In the genomic region with DNA sequence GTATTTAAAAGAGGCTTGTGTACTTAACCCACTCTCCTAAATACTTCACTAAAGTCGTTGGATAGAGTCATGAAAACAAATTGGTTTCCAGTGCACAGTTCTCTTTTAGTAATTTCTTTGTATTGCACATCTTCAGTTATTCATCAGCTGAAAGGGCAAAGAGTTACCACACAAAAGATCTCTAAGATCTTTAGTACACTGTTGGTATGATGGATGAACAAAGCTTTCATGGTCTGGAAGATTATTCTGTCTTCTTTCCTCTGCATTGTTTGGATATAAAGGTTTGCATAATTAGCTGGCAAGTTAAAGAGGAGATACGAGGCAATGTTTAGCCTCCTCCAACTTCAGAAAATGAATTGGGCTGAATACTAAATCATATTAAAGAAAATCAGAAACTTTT, we compare ENCODE assay signal across 30 cellular contexts. TPM values are rescaled to one million over a fixed set of nuclear protein-coding genes. Genes with fewer than 3 reads are reported as not detected.
"Had no signal": no experiment of that assay in that cellular context is flagged by ENCODE, and none has a peak within 500 bp of the region (broad histone marks: within the 10 kb centered on the region; RNA-seq: fewer than 3 reads in every experiment).

No MANE protein-coding gene starts in this region.

- H3K27ac ChIP-seq: body of pancreas, epithelial cell of prostate, gastrocnemius medialis, heart left ventricle, WERI-Rb-1 had no signal

- H3K36me3 Mint-ChIP-seq: activated naive CD8-positive, alpha-beta T cell had no signal

- H3K4me1 ChIP-seq: body of pancreas, gastrocnemius medialis, heart left ventricle had no signal

- DNase-seq: activated B cell treated with CpG ODN at 0.5 μM for 24 hours; activated CD4-positive, alpha-beta T cell treated with anti-CD3 and anti-CD28 coated beads for 48 hours; activated CD4-positive, alpha-beta T cell treated with anti-CD3 and anti-CD28 coated beads, Interleukin-2, amount 50 U/mL, for 1 hour; activated CD4-positive, alpha-beta T cell treated with anti-CD3 and anti-CD28 coated beads, Interleukin-2, amount 50 U/mL, for 48 hours; activated CD8-positive, alpha-beta memory T cell treated with anti-CD3 and anti-CD28 coated beads for 24 hours; activated CD8-positive, alpha-beta T cell treated with anti-CD3 and anti-CD28 coated beads for 36 hours; activated effector memory CD4-positive, alpha-beta T cell treated with Interleukin-2 at 50 U/mL for 16 hours; activated gamma-delta T cell treated with Interleukin-2 at 50 U/mL for 16 hours; activated naive CD4-positive, alpha-beta T cell treated with anti-CD3 and anti-CD28 coated beads, Interleukin-2, amount 50 U/mL, for 16 hours; activated naive CD4-positive, alpha-beta T cell treated with Interleukin-2 at 50 U/mL for 16 hours; activated T-cell treated with anti-CD3 and anti-CD28 coated beads, Interleukin-2, amount 50 U/mL, for 4 hours; amygdala; aorta; body of pancreas; caudate nucleus; cortex of kidney; dermis blood vessel endothelial cell; effector CD4-positive, alpha-beta T cell; effector memory CD8-positive, alpha-beta T cell; foreskin fibroblast; gastrocnemius medialis; glutamatergic neuron; heart left ventricle; hypothalamus; T1000; WERI-Rb-1 had no signal

- H3K4me3 Mint-ChIP-seq: activated B cell treated with CpG ODN at 0.5 μM for 24 hours; activated CD8-positive, alpha-beta T cell treated with anti-CD3 and anti-CD28 coated beads for 36 hours; activated naive CD8-positive, alpha-beta T cell; activated T-cell treated with anti-CD3 and anti-CD28 coated beads, Interleukin-2, amount 50 U/mL, for 4 hours; activated T-helper 17 cell treated with anti-CD3 and anti-CD28 coated beads, Interleukin-2, amount 50 U/mL, for 72 hours; effector memory CD8-positive, alpha-beta T cell; T-helper 2 cell treated with Interferon-gamma antibody and Interleukin-4, amounts not matched to agents 5 μg/mL and 100 μg/mL, for 36 hours had no signal

- H3K9me3 ChIP-seq: body of pancreas, gastrocnemius medialis, heart left ventricle had no signal

- H3K27me3 ChIP-seq: body of pancreas, gastrocnemius medialis, heart left ventricle had no signal

- H3K27me3 Mint-ChIP-seq: activated B cell treated with CpG ODN at 0.5 μM for 24 hours; activated CD8-positive, alpha-beta T cell treated with anti-CD3 and anti-CD28 coated beads for 36 hours; activated naive CD8-positive, alpha-beta T cell; activated T-helper 17 cell treated with anti-CD3 and anti-CD28 coated beads, Interleukin-2, amount 50 U/mL, for 72 hours; effector memory CD8-positive, alpha-beta T cell had no signal

- H3K4me3 ChIP-seq: body of pancreas, gastrocnemius medialis, heart left ventricle had no signal

- H3K4me1 Mint-ChIP-seq: activated B cell treated with CpG ODN at 0.5 μM for 24 hours; activated T-helper 17 cell treated with anti-CD3 and anti-CD28 coated beads, Interleukin-2, amount 50 U/mL, for 72 hours had no signal

- H3K27ac Mint-ChIP-seq: activated B cell treated with CpG ODN at 0.5 μM for 24 hours; activated CD8-positive, alpha-beta T cell treated with anti-CD3 and anti-CD28 coated beads for 36 hours; activated naive CD8-positive, alpha-beta T cell; activated T-helper 17 cell treated with anti-CD3 and anti-CD28 coated beads, Interleukin-2, amount 50 U/mL, for 72 hours; effector memory CD8-positive, alpha-beta T cell; T-helper 2 cell treated with Interferon-gamma antibody and Interleukin-4, amounts not matched to agents 5 μg/mL and 100 μg/mL, for 36 hours had no signal

- H3K36me3 ChIP-seq: gastrocnemius medialis, heart left ventricle, WERI-Rb-1 had no signal

RNA-seq across cellular contexts. Expression of a gene that starts 40.5 kb away (rescaled TPM):
- total RNA-seq: activated B cell treated with CpG ODN at 0.5 μM for 24 hours; activated CD8-positive, alpha-beta T cell treated with anti-CD3 and anti-CD28 coated beads for 36 hours; activated T-cell treated with anti-CD3 and anti-CD28 coated beads, Interleukin-2, amount 50 U/mL, for 4 hours; activated T-helper 17 cell treated with anti-CD3 and anti-CD28 coated beads, Interleukin-2, amount 50 U/mL, for 72 hours had no signal
